Comparison of ENCODE assay signal across 8 cellular contexts in the genomic region with DNA sequence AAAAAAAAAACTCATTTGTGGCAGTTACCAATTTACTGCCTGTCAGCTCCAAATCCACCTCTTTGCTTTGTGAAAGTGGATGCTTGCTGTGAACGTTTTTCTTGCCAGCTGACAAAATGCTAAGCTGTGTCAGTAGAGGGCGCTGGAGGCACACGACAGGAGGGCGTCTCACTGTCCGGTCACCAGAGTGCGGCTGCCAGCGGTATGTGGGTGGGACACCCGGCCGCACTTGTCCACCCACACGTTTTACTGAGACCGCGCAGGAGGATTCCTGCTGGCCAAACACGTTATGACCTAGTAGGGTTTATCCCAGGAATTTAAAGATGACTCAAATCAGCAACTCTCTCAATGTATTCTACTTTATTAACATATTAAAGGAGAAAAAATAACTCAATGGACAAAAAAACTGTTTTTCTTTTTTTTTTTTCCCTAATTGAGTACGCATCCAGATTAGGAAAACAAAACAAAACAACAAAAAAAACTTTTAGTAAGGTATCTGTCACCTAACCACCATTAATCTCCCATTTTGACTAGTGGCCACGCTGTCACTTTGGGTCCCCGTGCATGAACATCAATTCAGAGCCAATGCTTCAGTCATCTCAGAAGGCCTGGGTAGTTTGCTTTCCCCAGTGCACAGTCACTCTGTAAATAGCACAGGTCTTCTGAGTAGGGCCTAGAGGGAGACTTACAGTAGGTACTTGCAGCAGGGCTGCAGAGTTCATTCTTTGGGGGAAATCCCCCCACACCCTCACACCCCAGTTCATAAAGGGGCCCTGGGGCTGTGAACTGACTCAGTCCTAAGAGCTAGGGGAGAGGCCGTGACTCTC. TPM values are rescaled to one million over a fixed set of nuclear protein-coding genes. Genes with fewer than 3 reads are reported as not detected.
DNase-seq lines count a peak whose midpoint lies in the region; ATAC-seq and TF ChIP-seq lines count a peak whose summit lies in the region.

No MANE protein-coding gene starts in this region.

- no peak overlapping the region for H3K9ac ChIP-seq in SU-DHL-6 (ENCODE audit: low read length)

- 11 to 18% (median 11%) methylated on average over 17 of the region's 17 CpGs for WGBS in psoas muscle, 3 donors

- H2AFZ ChIP-seq in SU-DHL-6 (ENCODE audit: low read depth, low read length, severe bottlenecking): no peak overlapping the region

- H3K79me2 ChIP-seq in SU-DHL-6 (ENCODE audit: insufficient read depth, low read length): no peaks in the 10 kb centered on the region

- H3K4me3 ChIP-seq in NB4 (ENCODE audit: low read depth, low read length) (no peak overlapping the region), SU-DHL-6 (ENCODE audit: insufficient read depth, low read length, poor library complexity, severe bottlenecking) (no peak overlapping the region), psoas muscle (no peak overlapping the region), vagina (no peak overlapping the region)

- H3K36me3 ChIP-seq in SU-DHL-6 (ENCODE audit: low read length): no peaks in the 10 kb centered on the region
- no peaks in the 10 kb centered on the region for H3K36me3 ChIP-seq in psoas muscle (ENCODE audit: insufficient read depth in 1 of 2, low read depth in 1 of 2)
- no peaks in the 10 kb centered on the region for H3K36me3 ChIP-seq in vagina

- H3K4me3 Mint-ChIP-seq in activated naive CD8-positive, alpha-beta T cell: peak overlapping the region; percentile 55

- H3K9me3 ChIP-seq in SU-DHL-6 (ENCODE audit: insufficient read depth, low read length) (no peaks in the 10 kb centered on the region), psoas muscle (peaks cover 4% of the 10 kb centered on the region), vagina (no peaks in the 10 kb centered on the region)

- H3K9me3 Mint-ChIP-seq in activated naive CD8-positive, alpha-beta T cell (ENCODE audit: low read depth): no peaks in the 10 kb centered on the region

- intact Hi-C loops in Right ventricle myocardium inferior (cut with DNase I): loop anchor here (2.0 kb wide), 1 partner anchor 37 kb away; no protein-coding TSS in a partner anchor
- intact Hi-C loops in psoas muscle (cut with DNase I): loop anchor here (1.0 to 5.0 kb wide), 3 partner anchors 36 to 43 kb away; no protein-coding TSS in a partner anchor
- intact Hi-C loops in vagina (cut with DNase I): no loop called here

- peaks cover 19% of the 10 kb centered on the region for H3K4me1 Mint-ChIP-seq in activated naive CD8-positive, alpha-beta T cell (ENCODE audit: low read depth)

- TF ChIP-seq POLR2A in NB4 (IDR thresholded peaks at IDR 0.05; ENCODE audit: extremely low read depth, insufficient read length) (no peak), vagina (IDR thresholded peaks at IDR 0.05) (no peak)

- H3K4me1 ChIP-seq in psoas muscle: no peaks in the 10 kb centered on the region
- H3K4me1 ChIP-seq in vagina: no peaks in the 10 kb centered on the region

- H3K4me2 ChIP-seq in SU-DHL-6 (ENCODE audit: low read depth, low read length, poor library complexity, severe bottlenecking): no peak overlapping the region

- TF ChIP-seq CTCF in GM12874 (IDR thresholded peaks at IDR 0.05; ENCODE audit: insufficient read depth, low read depth, low read length) (peak; percentile 92), NB4 (IDR thresholded peaks at IDR 0.05; ENCODE audit: low read depth, low read length) (peak; percentile 85), SU-DHL-6 (IDR thresholded peaks at IDR 0.05; ENCODE audit: insufficient read depth, low read length, poor library complexity, severe bottlenecking) (peak; percentile 68), psoas muscle (IDR thresholded peaks at IDR 0.05) (peak; percentile 92), vagina (IDR thresholded peaks at IDR 0.05) (peak; percentile 71 to 89 (median 87))

- H3K27ac ChIP-seq in SU-DHL-6 (ENCODE audit: low read depth, low read length) (no peak overlapping the region), psoas muscle (no peak overlapping the region), vagina (no peak overlapping the region)

- H3K36me3 Mint-ChIP-seq in activated naive CD8-positive, alpha-beta T cell: no peaks in the 10 kb centered on the region

- peak; percentile 87 for DNase-seq in NB4 (ENCODE audit: low read depth)
- DNase-seq in Right ventricle myocardium inferior (ENCODE audit: missing footprints): peak; percentile 92
- peak; percentile 90 to 92 for DNase-seq in psoas muscle
- DNase-seq in vagina (ENCODE audit: extremely low spot score in 2 of 2): peak in 1 of 2 donors; percentile 93

- H3K27me3 ChIP-seq in SU-DHL-6 (ENCODE audit: low read length) (no peaks in the 10 kb centered on the region), psoas muscle (ENCODE audit: insufficient read depth in 3 of 3, low read length in 2 of 3) (no peaks in the 10 kb centered on the region), vagina (no peaks in the 10 kb centered on the region)

- no peaks in the 10 kb centered on the region for H3F3A ChIP-seq in SU-DHL-6 (ENCODE audit: insufficient read depth)

- H3K27me3 Mint-ChIP-seq in activated naive CD8-positive, alpha-beta T cell: no peaks in the 10 kb centered on the region

- H3K9me2 ChIP-seq in SU-DHL-6 (replicated peaks; ENCODE audit: insufficient read depth, low read length): no peaks in the 10 kb centered on the region

- H4K20me1 ChIP-seq in SU-DHL-6 (ENCODE audit: low read depth, low read length): no peaks in the 10 kb centered on the region

- peak overlapping the region; percentile 91 for H3K27ac Mint-ChIP-seq in activated naive CD8-positive, alpha-beta T cell

- ATAC-seq in HG02588 (IDR thresholded peaks at IDR 0.05; ENCODE audit: unreplicated experiment) (peak; percentile 85), Right ventricle myocardium inferior (peak; percentile 96), psoas muscle (peak; percentile 94 to 99 (median 98))

RNA-seq across cellular contexts. Expression of gene RPL35A, which starts 43.8 kb away (rescaled TPM):
- total RNA-seq in Right ventricle myocardium inferior (718 TPM), psoas muscle (100 to 1,000 TPM; 467 to 703 (median 581) TPM), vagina (371 TPM)
- 1,000 to 10,000 TPM in 1 of 3 donors, 100 to 1,000 TPM in 2; 935 to 1,294 (median 965) TPM for polyA plus RNA-seq in psoas muscle

RNA-seq across cellular contexts. Expression of gene LMLN, which starts 53.8 kb away (rescaled TPM):
- total RNA-seq in Right ventricle myocardium inferior (9.8 TPM), psoas muscle (1 to 10 TPM; 2.9 to 7.5 (median 5.0) TPM), vagina (18.9 TPM)
- 1 to 10 TPM; 1.5 to 8.3 (median 2.6) TPM for polyA plus RNA-seq in psoas muscle
